Comparison of ENCODE assay signal across 42 cellular contexts in genomic region chr12:48220701-48221100, GRCh38. TPM values are rescaled to one million over a fixed set of nuclear protein-coding genes. Genes with fewer than 3 reads are reported as not detected.
"Had no signal": no experiment of that assay in that cellular context is flagged by ENCODE, and none has a peak within 500 bp of the region (broad histone marks: within the 10 kb centered on the region; RNA-seq: fewer than 3 reads in every experiment).

No MANE protein-coding gene starts in this region.

- H3K4me1 Mint-ChIP-seq: activated naive CD4-positive, alpha-beta T cell treated with anti-CD3 and anti-CD28 coated beads, Interleukin-2, amount 50 U/mL, for 24 hours; activated naive CD8-positive, alpha-beta T cell treated with anti-CD3 and anti-CD28 coated beads for 36 hours; activated naive CD8-positive, alpha-beta T cell treated with anti-CD3 and anti-CD28 coated beads, Interleukin-2, amount 10 ng/mL, durations not matched to agents 7 days and 5 days; activated naive CD8-positive, alpha-beta T cell treated with anti-CD3 and anti-CD28 coated beads, Interleukin-2, amount 50 U/mL, for 24 hours; activated T-helper 17 cell treated with anti-CD3 and anti-CD28 coated beads, Interleukin-2, amount 50 U/mL, for 72 hours; brain; central memory CD8-positive, alpha-beta T cell had no signal

- FAIRE-seq: astrocyte, bronchial epithelial cell had no signal

- H3K9me3 Mint-ChIP-seq: activated naive CD4-positive, alpha-beta T cell treated with anti-CD3 and anti-CD28 coated beads for 36 hours; activated naive CD4-positive, alpha-beta T cell treated with anti-CD3 and anti-CD28 coated beads, Interleukin-2, amount 10 ng/mL, durations not matched to agents 7 days and 5 days; activated naive CD4-positive, alpha-beta T cell treated with anti-CD3 and anti-CD28 coated beads, Interleukin-2, amount 50 U/mL, for 24 hours; activated naive CD4-positive, alpha-beta T cell treated with anti-CD3 and anti-CD28 coated beads, Interleukin-2, amount 50 U/mL, for 72 hours; activated naive CD8-positive, alpha-beta T cell treated with anti-CD3 and anti-CD28 coated beads for 36 hours; activated naive CD8-positive, alpha-beta T cell treated with anti-CD3 and anti-CD28 coated beads, Interleukin-2, amount 10 ng/mL, durations not matched to agents 7 days and 5 days; activated naive CD8-positive, alpha-beta T cell treated with anti-CD3 and anti-CD28 coated beads, Interleukin-2, amount 50 U/mL, for 24 hours; activated T-cell treated with anti-CD3 and anti-CD28 coated beads, Interleukin-2, amount 50 U/mL, for 24 hours; activated T-cell treated with anti-CD3 and anti-CD28 coated beads, Interleukin-2, amount 50 U/mL, for 72 hours; activated T-helper 1 cell treated with anti-CD3 and anti-CD28 coated beads, Interleukin-12 subunit alpha, Interleukin-12 subunit beta, Interleukin-2, Interleukin-4 antibody, amounts not matched to agents 30 ng/mL and 10 ng/mL and 1 ng/mL, durations not matched to agents 14 hours and 24 hours and 36 hours; activated T-helper 17 cell treated with anti-CD3 and anti-CD28 coated beads, Interleukin-2, amount 50 U/mL, for 72 hours; activated T-helper 2 cell treated with anti-CD3 and anti-CD28 coated beads, Interferon-gamma antibody, Interleukin-2, Interleukin-4, amounts not matched to agents 10 μg/mL and 5 μg/mL and 100 μg/mL, durations not matched to agents 14 hours and 24 hours and 36 hours; central memory CD8-positive, alpha-beta T cell had no signal

- H3K4me3 Mint-ChIP-seq: activated naive CD4-positive, alpha-beta T cell treated with anti-CD3 and anti-CD28 coated beads for 36 hours; activated naive CD4-positive, alpha-beta T cell treated with anti-CD3 and anti-CD28 coated beads, Interleukin-2, amount 10 ng/mL, durations not matched to agents 7 days and 5 days; activated naive CD4-positive, alpha-beta T cell treated with anti-CD3 and anti-CD28 coated beads, Interleukin-2, amount 50 U/mL, for 24 hours; activated naive CD8-positive, alpha-beta T cell; activated naive CD8-positive, alpha-beta T cell treated with anti-CD3 and anti-CD28 coated beads for 36 hours; activated naive CD8-positive, alpha-beta T cell treated with anti-CD3 and anti-CD28 coated beads, Interleukin-2, amount 10 ng/mL, durations not matched to agents 7 days and 5 days; activated naive CD8-positive, alpha-beta T cell treated with anti-CD3 and anti-CD28 coated beads, Interleukin-2, amount 50 U/mL, for 24 hours; activated T-cell treated with anti-CD3 and anti-CD28 coated beads, Interleukin-2, amount 50 U/mL, for 24 hours; activated T-cell treated with anti-CD3 and anti-CD28 coated beads, Interleukin-2, amount 50 U/mL, for 72 hours; activated T-helper 1 cell treated with anti-CD3 and anti-CD28 coated beads, Interleukin-12 subunit alpha, Interleukin-12 subunit beta, Interleukin-2, Interleukin-4 antibody, amounts not matched to agents 30 ng/mL and 10 ng/mL and 1 ng/mL, durations not matched to agents 14 hours and 24 hours and 36 hours; activated T-helper 17 cell treated with anti-CD3 and anti-CD28 coated beads, Interleukin-2, amount 50 U/mL, for 72 hours; brain; central memory CD8-positive, alpha-beta T cell had no signal

- DNase-seq: activated effector memory CD4-positive, alpha-beta T cell treated with anti-CD3 and anti-CD28 coated beads, Interleukin-2, amount 50 U/mL, for 16 hours; activated effector memory CD4-positive, alpha-beta T cell treated with Interleukin-2 at 50 U/mL for 16 hours; activated gamma-delta T cell; activated gamma-delta T cell treated with Interleukin-2 at 50 U/mL for 16 hours; activated naive CD4-positive, alpha-beta T cell; activated naive CD4-positive, alpha-beta T cell treated with anti-CD3 and anti-CD28 coated beads for 36 hours; activated naive CD4-positive, alpha-beta T cell treated with anti-CD3 and anti-CD28 coated beads, Interleukin-2, amount 10 ng/mL, durations not matched to agents 7 days and 5 days; activated naive CD4-positive, alpha-beta T cell treated with anti-CD3 and anti-CD28 coated beads, Interleukin-2, amount 50 U/mL, for 16 hours; activated naive CD4-positive, alpha-beta T cell treated with Interleukin-2 at 50 U/mL for 16 hours; activated naive CD8-positive, alpha-beta T cell treated with anti-CD3 and anti-CD28 coated beads for 36 hours; activated naive CD8-positive, alpha-beta T cell treated with anti-CD3 and anti-CD28 coated beads, Interleukin-2, amount 10 ng/mL, durations not matched to agents 7 days and 5 days; activated naive CD8-positive, alpha-beta T cell treated with anti-CD3 and anti-CD28 coated beads, Interleukin-2, amount 50 U/mL, for 24 hours; activated T-cell treated with anti-CD3 and anti-CD28 coated beads, Interleukin-2, amount 50 U/mL, for 1 hour; activated T-cell treated with anti-CD3 and anti-CD28 coated beads, Interleukin-2, amount 50 U/mL, for 24 hours; activated T-cell treated with anti-CD3 and anti-CD28 coated beads, Interleukin-2, amount 50 U/mL, for 48 hours; activated T-cell treated with anti-CD3 and anti-CD28 coated beads, Interleukin-2, amount 50 U/mL, for 72 hours; adrenal gland; amniotic stem cell; amygdala; anterior cingulate cortex; aorta; body of pancreas; brain microvascular endothelial cell; caudate nucleus; central memory CD4-positive, alpha-beta T cell; cerebellar nuclear complex had no signal

- ATAC-seq: activated naive CD4-positive, alpha-beta T cell treated with anti-CD3 and anti-CD28 coated beads, Interleukin-2, amount 50 U/mL, for 72 hours; activated naive CD8-positive, alpha-beta T cell treated with anti-CD3 and anti-CD28 coated beads, Interleukin-2, amount 50 U/mL, for 24 hours; activated T-cell treated with anti-CD3 and anti-CD28 coated beads, Interleukin-2, amount 50 U/mL, for 72 hours; activated T-helper 17 cell treated with anti-CD3 and anti-CD28 coated beads, Interleukin-2, amount 50 U/mL, for 72 hours; body of pancreas had no signal

- H3K36me3 Mint-ChIP-seq: activated naive CD4-positive, alpha-beta T cell treated with anti-CD3 and anti-CD28 coated beads, Interleukin-2, amount 10 ng/mL, durations not matched to agents 7 days and 5 days; activated naive CD4-positive, alpha-beta T cell treated with anti-CD3 and anti-CD28 coated beads, Interleukin-2, amount 50 U/mL, for 24 hours; activated naive CD4-positive, alpha-beta T cell treated with anti-CD3 and anti-CD28 coated beads, Interleukin-2, amount 50 U/mL, for 72 hours; activated naive CD8-positive, alpha-beta T cell treated with anti-CD3 and anti-CD28 coated beads for 36 hours; activated naive CD8-positive, alpha-beta T cell treated with anti-CD3 and anti-CD28 coated beads, Interleukin-2, amount 10 ng/mL, durations not matched to agents 7 days and 5 days; brain had no signal

RNA-seq across cellular contexts. Expression of gene OR10AD1, which starts 17.6 kb away (rescaled TPM):
- total RNA-seq: activated naive CD4-positive, alpha-beta T cell treated with anti-CD3 and anti-CD28 coated beads for 36 hours; activated naive CD4-positive, alpha-beta T cell treated with anti-CD3 and anti-CD28 coated beads, Interleukin-2, amount 50 U/mL, for 72 hours; activated naive CD8-positive, alpha-beta T cell treated with anti-CD3 and anti-CD28 coated beads for 36 hours; activated naive CD8-positive, alpha-beta T cell treated with anti-CD3 and anti-CD28 coated beads, Interleukin-2, amount 10 ng/mL, durations not matched to agents 7 days and 5 days; activated T-cell treated with anti-CD3 and anti-CD28 coated beads, Interleukin-2, amount 50 U/mL, for 72 hours; activated T-helper 1 cell treated with anti-CD3 and anti-CD28 coated beads, Interleukin-12 subunit alpha, Interleukin-12 subunit beta, Interleukin-2, Interleukin-4 antibody, amounts not matched to agents 30 ng/mL and 10 ng/mL and 1 ng/mL, durations not matched to agents 14 hours and 24 hours and 36 hours; activated T-helper 17 cell treated with anti-CD3 and anti-CD28 coated beads, Interleukin-2, amount 50 U/mL, for 72 hours; activated T-helper 2 cell treated with anti-CD3 and anti-CD28 coated beads, Interferon-gamma antibody, Interleukin-2, Interleukin-4, amounts not matched to agents 10 μg/mL and 5 μg/mL and 100 μg/mL, durations not matched to agents 14 hours and 24 hours and 36 hours; adrenal gland; aorta; ascending aorta; astrocyte; body of pancreas; breast epithelium; bronchial epithelial cell; cardiac muscle cell; cardiac septum; cerebellum; chondrocyte had no signal

RNA-seq across cellular contexts. Expression of gene CCDC184, which starts 37.3 kb away (rescaled TPM):
- total RNA-seq: bronchial epithelial cell had no signal
